19 cellular contexts compared by ENCODE assay signal in genomic region chr21:46356494-46357334, GRCh38. TPM values are rescaled to one million over a fixed set of nuclear protein-coding genes. Genes with fewer than 3 reads are reported as not detected.
DNase-seq lines count a peak whose midpoint lies in the region; ATAC-seq, FAIRE-seq and TF ChIP-seq lines count a peak whose summit lies in the region.
"Had no signal": no experiment of that assay in that cellular context is flagged by ENCODE, and none has a peak within 500 bp of the region (broad histone marks: within the 10 kb centered on the region; RNA-seq: fewer than 3 reads in every experiment).

No MANE protein-coding gene starts in this region.

- TF ChIP-seq POLR2A in esophagus muscularis mucosa (IDR thresholded peaks at IDR 0.05; ENCODE audit: low read depth) = no peak

- H3K4me2 ChIP-seq in DOHH2 (ENCODE audit: low read length) (peak overlapping the region; percentile 32), KMS-11 (peak overlapping the region; percentile 84)

- H3K4me3 Mint-ChIP-seq in natural killer cell treated with Interleukin-12 subunit alpha and Interleukin-12 subunit beta and Interleukin-15 and Interleukin-18, amount 100 ng/mL, for 72 hours = no peak overlapping the region
- H3K4me3 Mint-ChIP-seq: activated naive CD4-positive, alpha-beta T cell treated with anti-CD3 and anti-CD28 coated beads, Interleukin-2, amount 10 ng/mL, durations not matched to agents 7 days and 5 days had no signal

- ATAC-seq in GM18867 (IDR thresholded peaks at IDR 0.05; ENCODE audit: unreplicated experiment) (peak; percentile 53), HG03175 (IDR thresholded peaks at IDR 0.05; ENCODE audit: unreplicated experiment) (no peak)
- ATAC-seq in natural killer cell treated with Interleukin-12 subunit alpha and Interleukin-12 subunit beta and Interleukin-15 and Interleukin-18, amount 100 ng/mL, for 72 hours = peak; percentile 3 to 30
- ATAC-seq: left colon, mucosa of descending colon, sciatic nerve had no signal

- no peak for DNase-seq in natural killer cell treated with Interleukin-12 subunit alpha and Interleukin-12 subunit beta and Interleukin-15 and Interleukin-18, amount 100 ng/mL, for 72 hours (ENCODE audit: low spot score)
- DNase-seq in esophagus muscularis mucosa (ENCODE audit: extremely low spot score) (no peak), NCI-H524 (lab: John Stamatoyannopoulos, UW) (no peak), small intestine (no peak)
- DNase-seq: activated CD4-positive, alpha-beta T cell treated with anti-CD3 and anti-CD28 coated beads for 48 hours; activated naive CD4-positive, alpha-beta T cell treated with anti-CD3 and anti-CD28 coated beads, Interleukin-2, amount 10 ng/mL, durations not matched to agents 7 days and 5 days; foreskin melanocyte; left colon; mucosa of descending colon; NCI-H1092 treated with DMSO at 0.1 percent for 48 hours; nucleus accumbens; stimulated activated CD4-positive, alpha-beta T cell treated with anti-CD3 and anti-CD28 coated beads, Interleukin-1b, Interleukin-23, amount 100 ng/mL, for 48 hours had no signal

- H3K4me3 ChIP-seq in DOHH2 (ENCODE audit: low read length) (no peak overlapping the region), KMS-11 (IDR thresholded peaks at IDR 0.05; ENCODE audit: insufficient read depth, low read depth, low read length) (no peak overlapping the region), esophagus muscularis mucosa (no peak overlapping the region), small intestine (ENCODE audit: low read depth in 1 of 2, low read length in 2 of 2) (no peak overlapping the region)
- H3K4me3 ChIP-seq: mucosa of descending colon had no signal

- no peak for FAIRE-seq in small intestine (lab: Jason Lieb, UNC)
- FAIRE-seq: astrocyte, colon had no signal

- H3K9ac ChIP-seq in KMS-11 = peak overlapping the region; percentile 55

- peaks cover 81% of the 10 kb centered on the region for H3K36me3 ChIP-seq in DOHH2 (ENCODE audit: control insufficient read depth, low read length)
- peaks cover 5% of the 10 kb centered on the region; the same call in 1 of the 2 replicates for H3K36me3 ChIP-seq in KMS-11 (ENCODE audit: insufficient read depth)
- peaks cover 52 to 96% (median 90%) of the 10 kb centered on the region in 4 donors for H3K36me3 ChIP-seq in esophagus muscularis mucosa
- H3K36me3 ChIP-seq in small intestine (ENCODE audit: control insufficient read depth in 2 of 2, insufficient read depth in 2 of 2, low read length in 2 of 2) = peaks cover 11 to 21% of the 10 kb centered on the region in 2 donors

- no peak for TF ChIP-seq CTCF in DOHH2 (IDR thresholded peaks at IDR 0.05; ENCODE audit: low read depth, low read length, poor library complexity, severe bottlenecking)
- TF ChIP-seq CTCF in KMS-11 (conservative IDR thresholded peaks at IDR 0.05; ENCODE audit: low read depth, low read length) = no peak
- no peak for TF ChIP-seq CTCF in esophagus muscularis mucosa (IDR thresholded peaks at IDR 0.05)

- H3K9me3 Mint-ChIP-seq in natural killer cell treated with Interleukin-12 subunit alpha and Interleukin-12 subunit beta and Interleukin-15 and Interleukin-18, amount 100 ng/mL, for 72 hours = no peaks in the 10 kb centered on the region
- H3K9me3 Mint-ChIP-seq: activated naive CD4-positive, alpha-beta T cell treated with anti-CD3 and anti-CD28 coated beads, Interleukin-2, amount 10 ng/mL, durations not matched to agents 7 days and 5 days had no signal

- 90% methylated on average over 22 of the region's 23 CpGs for WGBS in esophagus muscularis mucosa
- 86 to 89% (median 88%) methylated on average over 22 to 23 of the region's 23 CpGs for WGBS in small intestine, 3 donors

- H3K4me1 ChIP-seq in DOHH2 (ENCODE audit: control insufficient read depth, low read length) (peaks cover 22% of the 10 kb centered on the region), KMS-11 (ENCODE audit: low read depth, poor library complexity, severe bottlenecking) (peaks cover 50% of the 10 kb centered on the region), esophagus muscularis mucosa (no peaks in the 10 kb centered on the region), small intestine (ENCODE audit: control insufficient read depth in 2 of 2, insufficient read depth in 1 of 2, low read depth in 1 of 2, low read length in 1 of 2) (no peaks in the 10 kb centered on the region)

- H3K9me3 ChIP-seq in DOHH2 (ENCODE audit: control insufficient read depth, insufficient read depth, low read length) (no peaks in the 10 kb centered on the region), esophagus muscularis mucosa (no peaks in the 10 kb centered on the region), small intestine (ENCODE audit: control insufficient read depth, low read depth) (no peaks in the 10 kb centered on the region)
- H3K9me3 ChIP-seq: mucosa of descending colon had no signal

- intact Hi-C loops in esophagus muscularis mucosa (cut with DNase I) = no loop called here

- TF ChIP-seq EP300 in esophagus muscularis mucosa (IDR thresholded peaks at IDR 0.05) = no peak

- peaks cover 5% of the 10 kb centered on the region for H3K79me2 ChIP-seq in DOHH2 (ENCODE audit: control insufficient read depth, low read length)
- H3K79me2 ChIP-seq in KMS-11 (ENCODE audit: insufficient read depth, low read depth) = peaks cover 6% of the 10 kb centered on the region; the same call in 1 of the 2 replicates

- peak overlapping the region; percentile 27; the same call in 1 of the 2 replicates for H2AFZ ChIP-seq in KMS-11 (ENCODE audit: low read depth)

- H3K27ac ChIP-seq in DOHH2 (ENCODE audit: low read depth, low read length) = peak overlapping the region; percentile 39
- peak overlapping the region; percentile 86 for H3K27ac ChIP-seq in KMS-11
- no peak overlapping the region for H3K27ac ChIP-seq in esophagus muscularis mucosa (replicated peaks in 1 of 4)
- peak overlapping the region in 1 of 2 donors; percentile 30 for H3K27ac ChIP-seq in small intestine (ENCODE audit: low read depth in 1 of 2, low read length in 1 of 2)

- H3K27me3 ChIP-seq in DOHH2 (ENCODE audit: control insufficient read depth, low read length) (no peaks in the 10 kb centered on the region), KMS-11 (ENCODE audit: insufficient read depth, low read depth) (no peaks in the 10 kb centered on the region), esophagus muscularis mucosa (no peaks in the 10 kb centered on the region), small intestine (ENCODE audit: control insufficient read depth in 2 of 2, insufficient read depth in 2 of 2, low read length in 2 of 2) (no peaks in the 10 kb centered on the region)

- H3F3A ChIP-seq in DOHH2 (ENCODE audit: control insufficient read depth, insufficient read depth) = no peaks in the 10 kb centered on the region

- H4K20me1 ChIP-seq in DOHH2 (ENCODE audit: control insufficient read depth, insufficient read depth, low read depth, low read length) = no peaks in the 10 kb centered on the region
- no peaks in the 10 kb centered on the region for H4K20me1 ChIP-seq in KMS-11 (ENCODE audit: insufficient read depth)

- H3K9me2 ChIP-seq in DOHH2 (replicated peaks; ENCODE audit: control insufficient read depth, low read length) = no peaks in the 10 kb centered on the region

- no peaks in the 10 kb centered on the region for H3K27me3 Mint-ChIP-seq in natural killer cell treated with Interleukin-12 subunit alpha and Interleukin-12 subunit beta and Interleukin-15 and Interleukin-18, amount 100 ng/mL, for 72 hours
- H3K27me3 Mint-ChIP-seq: activated naive CD4-positive, alpha-beta T cell treated with anti-CD3 and anti-CD28 coated beads, Interleukin-2, amount 10 ng/mL, durations not matched to agents 7 days and 5 days had no signal

- H3K4me1 Mint-ChIP-seq in natural killer cell treated with Interleukin-12 subunit alpha and Interleukin-12 subunit beta and Interleukin-15 and Interleukin-18, amount 100 ng/mL, for 72 hours (ENCODE audit: low read depth in 2 of 2) = peaks cover 0 to 6% of the 10 kb centered on the region in 2 donors
- H3K4me1 Mint-ChIP-seq: activated naive CD4-positive, alpha-beta T cell treated with anti-CD3 and anti-CD28 coated beads, Interleukin-2, amount 10 ng/mL, durations not matched to agents 7 days and 5 days had no signal

- H3K27ac Mint-ChIP-seq in natural killer cell treated with Interleukin-12 subunit alpha and Interleukin-12 subunit beta and Interleukin-15 and Interleukin-18, amount 100 ng/mL, for 72 hours = no peak overlapping the region
- H3K27ac Mint-ChIP-seq: activated naive CD4-positive, alpha-beta T cell treated with anti-CD3 and anti-CD28 coated beads, Interleukin-2, amount 10 ng/mL, durations not matched to agents 7 days and 5 days had no signal

- H3K36me3 Mint-ChIP-seq in natural killer cell treated with Interleukin-12 subunit alpha and Interleukin-12 subunit beta and Interleukin-15 and Interleukin-18, amount 100 ng/mL, for 72 hours = no peaks in the 10 kb centered on the region

RNA-seq across cellular contexts. Expression of gene PCNT, which starts 32.8 kb away (rescaled TPM):
- total RNA-seq in natural killer cell treated with Interleukin-12 subunit alpha and Interleukin-12 subunit beta and Interleukin-15 and Interleukin-18, amount 100 ng/mL, for 72 hours = 100 to 1,000 TPM in 1 of 2 donors, 10 to 100 TPM in 1; 58.1 to 120 TPM
- 10 to 100 TPM; 21.2 to 35.1 (median 24.7) TPM for total RNA-seq in esophagus muscularis mucosa
- polyA plus RNA-seq in small intestine = 10 to 100 TPM in 2 of 3 donors, 1 to 10 TPM in 1; 9.2 to 15.4 (median 10.5) TPM

RNA-seq across cellular contexts. Expression of gene C21orf58, which starts 33.0 kb away (rescaled TPM):
- 10 to 100 TPM; 12.3 to 49.3 TPM for total RNA-seq in natural killer cell treated with Interleukin-12 subunit alpha and Interleukin-12 subunit beta and Interleukin-15 and Interleukin-18, amount 100 ng/mL, for 72 hours
- 1 to 10 TPM in 3 of 4 donors, under 1 TPM in 1; 0.50 to 2.5 (median 1.7) TPM for total RNA-seq in esophagus muscularis mucosa
- 1 to 10 TPM in 2 of 3 donors, under 1 TPM in 1; 0.54 to 5.2 (median 1.3) TPM for polyA plus RNA-seq in small intestine

Comparison
In these comparisons a context has a peak if more than half of its experiments do, and no peak if none do; other contexts are left out.
1. H3K27ac ChIP-seq: peak in DOHH2 (single experiment) and KMS-11 (single experiment); none in esophagus muscularis mucosa (0 of 4).